In genomic region chr17:76452646-76453430, GRCh38 we compare ENCODE assay signal across 1 cellular context.
TF ChIP-seq lines count a peak whose summit lies in the region.

Gene UBE2O, minus strand, starts transcription at chr17:76453152. Its CDS starts 11 bp downstream, at chr17:76453141.

TF ChIP-seq in HepG2, 621 proteins besides CTCF, POLR2A, EP300 and RAD21 (continued from another document and continues in another):
- TF ChIP-seq, protein P1, sequence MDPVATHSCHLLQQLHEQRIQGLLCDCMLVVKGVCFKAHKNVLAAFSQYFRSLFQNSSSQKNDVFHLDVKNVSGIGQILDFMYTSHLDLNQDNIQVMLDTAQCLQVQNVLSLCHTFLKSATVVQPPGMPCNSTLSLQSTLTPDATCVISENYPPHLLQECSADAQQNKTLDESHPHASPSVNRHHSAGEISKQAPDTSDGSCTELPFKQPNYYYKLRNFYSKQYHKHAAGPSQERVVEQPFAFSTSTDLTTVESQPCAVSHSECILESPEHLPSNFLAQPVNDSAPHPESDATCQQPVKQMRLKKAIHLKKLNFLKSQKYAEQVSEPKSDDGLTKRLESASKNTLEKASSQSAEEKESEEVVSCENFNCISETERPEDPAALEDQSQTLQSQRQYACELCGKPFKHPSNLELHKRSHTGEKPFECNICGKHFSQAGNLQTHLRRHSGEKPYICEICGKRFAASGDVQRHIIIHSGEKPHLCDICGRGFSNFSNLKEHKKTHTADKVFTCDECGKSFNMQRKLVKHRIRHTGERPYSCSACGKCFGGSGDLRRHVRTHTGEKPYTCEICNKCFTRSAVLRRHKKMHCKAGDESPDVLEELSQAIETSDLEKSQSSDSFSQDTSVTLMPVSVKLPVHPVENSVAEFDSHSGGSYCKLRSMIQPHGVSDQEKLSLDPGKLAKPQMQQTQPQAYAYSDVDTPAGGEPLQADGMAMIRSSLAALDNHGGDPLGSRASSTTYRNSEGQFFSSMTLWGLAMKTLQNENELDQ (CRISPR knock-in tag; IDR thresholded peaks at IDR 0.05; ENCODE audit: borderline replicate concordance) = no peak
- no peak for TF ChIP-seq HMGXB3 (CRISPR knock-in tag; IDR thresholded peaks at IDR 0.05; ENCODE audit: borderline replicate concordance)
- no peak for TF ChIP-seq PHF21A (CRISPR knock-in tag; IDR thresholded peaks at IDR 0.05)
- TF ChIP-seq NR1H2 (CRISPR knock-in tag; IDR thresholded peaks at IDR 0.05; ENCODE audit: borderline replicate concordance, low read depth) = no peak
- 0 out of 2 replicates have a peak, but pooled peaks have one; percentile 38 for TF ChIP-seq ZNF598 (CRISPR knock-in tag; IDR thresholded peaks at IDR 0.05; ENCODE audit: borderline replicate concordance)
- no peak for TF ChIP-seq AKNA (CRISPR knock-in tag; IDR thresholded peaks at IDR 0.05; ENCODE audit: borderline replicate concordance)
- TF ChIP-seq BCL6 (CRISPR knock-in tag; IDR thresholded peaks at IDR 0.05) = no peak
- peak; percentile 52 for TF ChIP-seq CBX1 (IDR thresholded peaks at IDR 0.05; ENCODE audit: low read depth)
- TF ChIP-seq, protein P2, sequence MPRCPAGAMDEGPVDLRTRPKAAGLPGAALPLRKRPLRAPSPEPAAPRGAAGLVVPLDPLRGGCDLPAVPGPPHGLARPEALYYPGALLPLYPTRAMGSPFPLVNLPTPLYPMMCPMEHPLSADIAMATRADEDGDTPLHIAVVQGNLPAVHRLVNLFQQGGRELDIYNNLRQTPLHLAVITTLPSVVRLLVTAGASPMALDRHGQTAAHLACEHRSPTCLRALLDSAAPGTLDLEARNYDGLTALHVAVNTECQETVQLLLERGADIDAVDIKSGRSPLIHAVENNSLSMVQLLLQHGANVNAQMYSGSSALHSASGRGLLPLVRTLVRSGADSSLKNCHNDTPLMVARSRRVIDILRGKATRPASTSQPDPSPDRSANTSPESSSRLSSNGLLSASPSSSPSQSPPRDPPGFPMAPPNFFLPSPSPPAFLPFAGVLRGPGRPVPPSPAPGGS (CRISPR knock-in tag; IDR thresholded peaks at IDR 0.05) = peak; percentile 21; the same call in 1 of the 2 replicates
- no peak for TF ChIP-seq GTF3A (CRISPR knock-in tag; conservative IDR thresholded peaks at IDR 0.05)
- no peak for TF ChIP-seq ZFP36 (IDR thresholded peaks at IDR 0.05; ENCODE audit: borderline replicate concordance, low read depth, low read length, partially characterized antibody)
- TF ChIP-seq ZNF792 (CRISPR knock-in tag; IDR thresholded peaks at IDR 0.05) = no peak
- 0 out of 2 replicates have a peak, but pooled peaks have one; percentile 66 for TF ChIP-seq ZSCAN29 (CRISPR knock-in tag; conservative IDR thresholded peaks at IDR 0.05)
- TF ChIP-seq U2AF1 (optimal IDR thresholded peaks at IDR 0.05; ENCODE audit: low read depth, low read length) = no peak
- TF ChIP-seq HMG20B (CRISPR knock-in tag; conservative IDR thresholded peaks at IDR 0.05) = no peak
- TF ChIP-seq ZKSCAN5 (CRISPR knock-in tag; IDR thresholded peaks at IDR 0.05) = no peak
- TF ChIP-seq SAFB2 (CRISPR knock-in tag; IDR thresholded peaks at IDR 0.05; ENCODE audit: borderline replicate concordance, low read depth) = peak; percentile 95
- no peak for TF ChIP-seq SKI (IDR thresholded peaks at IDR 0.05; ENCODE audit: partially characterized antibody)
- TF ChIP-seq ARHGAP35 (CRISPR knock-in tag; IDR thresholded peaks at IDR 0.05; ENCODE audit: borderline replicate concordance) = no peak; the same call in 1 of the 2 replicates
- no peak for TF ChIP-seq THYN1 (CRISPR knock-in tag; IDR thresholded peaks at IDR 0.05; ENCODE audit: borderline replicate concordance, low read depth)
- peak; percentile 65 for TF ChIP-seq CREM (IDR thresholded peaks at IDR 0.05)
- no peak for TF ChIP-seq CREM (CRISPR knock-in tag; IDR thresholded peaks at IDR 0.05)
- TF ChIP-seq POLR2AphosphoS2 (IDR thresholded peaks at IDR 0.05; ENCODE audit: low read depth, low read length) = no peak
- TF ChIP-seq CHD4 (IDR thresholded peaks at IDR 0.05; ENCODE audit: borderline replicate concordance, low read length) = no peak
- TF ChIP-seq, protein P3, sequence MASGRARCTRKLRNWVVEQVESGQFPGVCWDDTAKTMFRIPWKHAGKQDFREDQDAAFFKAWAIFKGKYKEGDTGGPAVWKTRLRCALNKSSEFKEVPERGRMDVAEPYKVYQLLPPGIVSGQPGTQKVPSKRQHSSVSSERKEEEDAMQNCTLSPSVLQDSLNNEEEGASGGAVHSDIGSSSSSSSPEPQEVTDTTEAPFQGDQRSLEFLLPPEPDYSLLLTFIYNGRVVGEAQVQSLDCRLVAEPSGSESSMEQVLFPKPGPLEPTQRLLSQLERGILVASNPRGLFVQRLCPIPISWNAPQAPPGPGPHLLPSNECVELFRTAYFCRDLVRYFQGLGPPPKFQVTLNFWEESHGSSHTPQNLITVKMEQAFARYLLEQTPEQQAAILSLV (CRISPR knock-in tag; IDR thresholded peaks at IDR 0.05; ENCODE audit: borderline replicate concordance) = 0 out of 2 replicates have a peak, but pooled peaks have one; percentile 71
- no peak; the same call in 1 of the 2 replicates for TF ChIP-seq AKAP8 (CRISPR knock-in tag; IDR thresholded peaks at IDR 0.05)
- TF ChIP-seq ZNF841 (CRISPR knock-in tag; IDR thresholded peaks at IDR 0.05; ENCODE audit: borderline replicate concordance) = no peak
- TF ChIP-seq PAXIP1 (CRISPR knock-in tag; conservative IDR thresholded peaks at IDR 0.05) = no peak; the same call in 1 of the 2 replicates
- no peak for TF ChIP-seq JUNB (CRISPR knock-in tag; IDR thresholded peaks at IDR 0.05; ENCODE audit: borderline replicate concordance)
- TF ChIP-seq, protein P4, sequence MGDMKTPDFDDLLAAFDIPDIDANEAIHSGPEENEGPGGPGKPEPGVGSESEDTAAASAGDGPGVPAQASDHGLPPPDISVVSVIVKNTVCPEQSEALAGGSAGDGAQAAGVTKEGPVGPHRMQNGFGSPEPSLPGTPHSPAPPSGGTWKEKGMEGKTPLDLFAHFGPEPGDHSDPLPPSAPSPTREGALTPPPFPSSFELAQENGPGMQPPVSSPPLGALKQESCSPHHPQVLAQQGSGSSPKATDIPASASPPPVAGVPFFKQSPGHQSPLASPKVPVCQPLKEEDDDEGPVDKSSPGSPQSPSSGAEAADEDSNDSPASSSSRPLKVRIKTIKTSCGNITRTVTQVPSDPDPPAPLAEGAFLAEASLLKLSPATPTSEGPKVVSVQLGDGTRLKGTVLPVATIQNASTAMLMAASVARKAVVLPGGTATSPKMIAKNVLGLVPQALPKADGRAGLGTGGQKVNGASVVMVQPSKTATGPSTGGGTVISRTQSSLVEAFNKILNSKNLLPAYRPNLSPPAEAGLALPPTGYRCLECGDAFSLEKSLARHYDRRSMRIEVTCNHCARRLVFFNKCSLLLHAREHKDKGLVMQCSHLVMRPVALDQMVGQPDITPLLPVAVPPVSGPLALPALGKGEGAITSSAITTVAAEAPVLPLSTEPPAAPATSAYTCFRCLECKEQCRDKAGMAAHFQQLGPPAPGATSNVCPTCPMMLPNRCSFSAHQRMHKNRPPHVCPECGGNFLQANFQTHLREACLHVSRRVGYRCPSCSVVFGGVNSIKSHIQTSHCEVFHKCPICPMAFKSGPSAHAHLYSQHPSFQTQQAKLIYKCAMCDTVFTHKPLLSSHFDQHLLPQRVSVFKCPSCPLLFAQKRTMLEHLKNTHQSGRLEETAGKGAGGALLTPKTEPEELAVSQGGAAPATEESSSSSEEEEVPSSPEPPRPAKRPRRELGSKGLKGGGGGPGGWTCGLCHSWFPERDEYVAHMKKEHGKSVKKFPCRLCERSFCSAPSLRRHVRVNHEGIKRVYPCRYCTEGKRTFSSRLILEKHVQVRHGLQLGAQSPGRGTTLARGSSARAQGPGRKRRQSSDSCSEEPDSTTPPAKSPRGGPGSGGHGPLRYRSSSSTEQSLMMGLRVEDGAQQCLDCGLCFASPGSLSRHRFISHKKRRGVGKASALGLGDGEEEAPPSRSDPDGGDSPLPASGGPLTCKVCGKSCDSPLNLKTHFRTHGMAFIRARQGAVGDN (CRISPR knock-in tag; IDR thresholded peaks at IDR 0.05) = peak; percentile 93
- TF ChIP-seq GATAD1 (CRISPR knock-in tag; IDR thresholded peaks at IDR 0.05) = no peak
- TF ChIP-seq ARID2 (CRISPR knock-in tag; IDR thresholded peaks at IDR 0.05; ENCODE audit: borderline replicate concordance) = no peak
- peak; percentile 78 for TF ChIP-seq EEA1 (CRISPR knock-in tag; IDR thresholded peaks at IDR 0.05; ENCODE audit: borderline replicate concordance)
- TF ChIP-seq SALL2 (CRISPR knock-in tag; IDR thresholded peaks at IDR 0.05) = peak; percentile 82
- TF ChIP-seq ZNF749 (CRISPR knock-in tag; IDR thresholded peaks at IDR 0.05; ENCODE audit: borderline replicate concordance) = peak; percentile 79; the same call in 1 of the 2 replicates
